In the genomic region with DNA sequence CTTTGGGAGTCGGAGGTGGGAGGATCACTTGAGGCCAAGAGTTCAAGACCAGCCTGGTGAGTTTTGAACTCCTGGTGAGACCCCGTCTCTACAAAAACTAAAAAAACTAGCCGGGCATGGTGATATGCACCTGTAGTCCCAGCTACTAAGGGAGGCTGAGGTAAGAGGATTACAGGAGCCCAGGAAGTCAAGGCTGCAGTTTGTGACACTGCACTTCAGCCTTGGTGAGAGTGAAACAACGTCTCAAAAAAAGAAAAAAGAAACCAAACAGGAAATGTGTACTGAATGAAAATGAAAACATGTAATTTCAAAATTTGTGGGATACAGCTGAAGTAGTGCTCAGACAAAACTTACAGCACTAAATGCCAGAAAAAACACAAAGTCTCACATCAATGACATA, we compare ENCODE assay signal across 13 cellular contexts. TPM values are rescaled to one million over a fixed set of nuclear protein-coding genes. Genes with fewer than 3 reads are reported as not detected.
A peak's percentile ranks its signal among the peaks of the same experiment; 100 is the strongest.
DNase-seq lines count a peak whose midpoint lies in the region; ATAC-seq and TF ChIP-seq lines count a peak whose summit lies in the region.
"Had no signal": no experiment of that assay in that cellular context is flagged by ENCODE, and none has a peak within 500 bp of the region (broad histone marks: within the 10 kb centered on the region; RNA-seq: fewer than 3 reads in every experiment).

No MANE protein-coding gene starts in this region.

- H3K9me3 Mint-ChIP-seq in activated T-helper 1 cell treated with anti-CD3 and anti-CD28 coated beads, Interleukin-12 subunit alpha, Interleukin-12 subunit beta, Interleukin-2, Interleukin-4 antibody, amounts not matched to agents 30 ng/mL and 10 ng/mL and 1 ng/mL, durations not matched to agents 14 hours and 24 hours and 36 hours, result no peaks in the 10 kb centered on the region

- H3K56ac ChIP-seq in mesendoderm (ENCODE audit: low read length), result no peak overlapping the region

- H3K9ac ChIP-seq in mesendoderm (ENCODE audit: low read length), result no peak overlapping the region

- no peak overlapping the region for H3K4me2 ChIP-seq in mesendoderm (ENCODE audit: low read length)

- H3K4ac ChIP-seq in mesendoderm (ENCODE audit: low read depth, low read length), result no peak overlapping the region

- H2BK5ac ChIP-seq in mesendoderm (ENCODE audit: low read length), result no peak overlapping the region

- DNase-seq in GM12865 (ENCODE audit: low read depth) (peak; percentile 83), AG20443 (ENCODE audit: low spot score) (no peak), SK-N-DZ (ENCODE audit: low spot score) (no peak), mesendoderm (no peak), NCI-H345 (lab: John Stamatoyannopoulos, UW) (no peak)
- peak; percentile 6 for DNase-seq in activated T-helper 1 cell treated with anti-CD3 and anti-CD28 coated beads, Interleukin-12 subunit alpha, Interleukin-12 subunit beta, Interleukin-2, Interleukin-4 antibody, amounts not matched to agents 30 ng/mL and 10 ng/mL and 1 ng/mL, durations not matched to agents 14 hours and 24 hours and 36 hours (ENCODE audit: low spot score)
- DNase-seq: NCI-H2227 treated with DMSO at 0.1 percent for 48 hours; stimulated activated naive CD4-positive, alpha-beta T cell; T1000 had no signal

- no peak overlapping the region for H4K5ac ChIP-seq in mesendoderm (ENCODE audit: low read length)

- no CpG with 5 or more reads among the region's 4 CpGs for WGBS in mesendoderm (ENCODE audit: extremely low coverage, insufficient coverage, low lambda C conversion rate)

- peaks cover 48% of the 10 kb centered on the region for H3K4me1 Mint-ChIP-seq in activated T-helper 1 cell treated with anti-CD3 and anti-CD28 coated beads, Interleukin-12 subunit alpha, Interleukin-12 subunit beta, Interleukin-2, Interleukin-4 antibody, amounts not matched to agents 30 ng/mL and 10 ng/mL and 1 ng/mL, durations not matched to agents 14 hours and 24 hours and 36 hours (ENCODE audit: low read depth)

- H3K4me3 ChIP-seq in GM12865 (ENCODE audit: low read depth, low read length) (peak overlapping the region; percentile 39), mesendoderm (ENCODE audit: low read length) (no peak overlapping the region)
- H3K4me3 ChIP-seq: ascending aorta had no signal

- peaks cover 4% of the 10 kb centered on the region for H3K36me3 Mint-ChIP-seq in activated T-helper 1 cell treated with anti-CD3 and anti-CD28 coated beads, Interleukin-12 subunit alpha, Interleukin-12 subunit beta, Interleukin-2, Interleukin-4 antibody, amounts not matched to agents 30 ng/mL and 10 ng/mL and 1 ng/mL, durations not matched to agents 14 hours and 24 hours and 36 hours (ENCODE audit: low read depth)

- peak overlapping the region; percentile 53 for H3K27ac Mint-ChIP-seq in activated T-helper 1 cell treated with anti-CD3 and anti-CD28 coated beads, Interleukin-12 subunit alpha, Interleukin-12 subunit beta, Interleukin-2, Interleukin-4 antibody, amounts not matched to agents 30 ng/mL and 10 ng/mL and 1 ng/mL, durations not matched to agents 14 hours and 24 hours and 36 hours

- no peak overlapping the region for H3K23ac ChIP-seq in mesendoderm (ENCODE audit: low read length)

- no peak overlapping the region for H2BK120ac ChIP-seq in mesendoderm (ENCODE audit: low read depth, low read length)

- no peaks in the 10 kb centered on the region for H3K36me3 ChIP-seq in mesendoderm (ENCODE audit: control insufficient read depth, insufficient read depth, low read length)
- H3K36me3 ChIP-seq: ascending aorta had no signal

- no peaks in the 10 kb centered on the region for H3K27me3 Mint-ChIP-seq in activated T-helper 1 cell treated with anti-CD3 and anti-CD28 coated beads, Interleukin-12 subunit alpha, Interleukin-12 subunit beta, Interleukin-2, Interleukin-4 antibody, amounts not matched to agents 30 ng/mL and 10 ng/mL and 1 ng/mL, durations not matched to agents 14 hours and 24 hours and 36 hours (ENCODE audit: insufficient read depth)

- intact Hi-C loops in activated T-helper 1 cell treated with anti-CD3 and anti-CD28 coated beads, Interleukin-12 subunit alpha, Interleukin-12 subunit beta, Interleukin-2, Interleukin-4 antibody, amounts not matched to agents 30 ng/mL and 10 ng/mL and 1 ng/mL, durations not matched to agents 14 hours and 24 hours and 36 hours (cut with micrococcal nuclease), result loop anchor here (1.0 to 10.0 kb wide), 4 partner anchors 8 to 424 kb away; a partner anchor contains a TSS

- no peak overlapping the region for H3K18ac ChIP-seq in mesendoderm (ENCODE audit: low read length)

- H2AK5ac ChIP-seq in mesendoderm (ENCODE audit: low read length), result no peak overlapping the region

- H3K27me3 ChIP-seq in mesendoderm (ENCODE audit: insufficient read depth, low read length, poor library complexity), result no peaks in the 10 kb centered on the region
- H3K27me3 ChIP-seq: ascending aorta had no signal

- H2BK15ac ChIP-seq in mesendoderm (replicated peaks; ENCODE audit: low read depth), result no peak overlapping the region

- peaks cover 3% of the 10 kb centered on the region for H3K79me1 ChIP-seq in mesendoderm (ENCODE audit: low read length)

- TF ChIP-seq CTCF in GM12865 (IDR thresholded peaks at IDR 0.05; ENCODE audit: insufficient read depth, low read depth, low read length, missing control alignments), result no peak

- ATAC-seq in GM19463 (IDR thresholded peaks at IDR 0.05; ENCODE audit: unreplicated experiment) (peak; percentile 59), HG03064 (IDR thresholded peaks at IDR 0.05; ENCODE audit: low read depth, unreplicated experiment) (peak; percentile 56)

- H3K79me2 ChIP-seq in mesendoderm (ENCODE audit: control insufficient read depth, insufficient read depth, low read length), result peaks cover 82% of the 10 kb centered on the region

- no peak overlapping the region for H4K8ac ChIP-seq in mesendoderm (ENCODE audit: low read depth, low read length)

- H3K4me1 ChIP-seq in mesendoderm (ENCODE audit: control insufficient read depth, low read depth, low read length), result no peaks in the 10 kb centered on the region

- no peak overlapping the region for H3K27ac ChIP-seq in mesendoderm (ENCODE audit: low read depth, low read length)
- H3K27ac ChIP-seq: ascending aorta, HL-60 had no signal

- H3K4me3 Mint-ChIP-seq in activated T-helper 1 cell treated with anti-CD3 and anti-CD28 coated beads, Interleukin-12 subunit alpha, Interleukin-12 subunit beta, Interleukin-2, Interleukin-4 antibody, amounts not matched to agents 30 ng/mL and 10 ng/mL and 1 ng/mL, durations not matched to agents 14 hours and 24 hours and 36 hours, result peak overlapping the region; percentile 52

RNA-seq across cellular contexts. Expression of a gene that starts 7.6 kb away (rescaled TPM):
- 2.4 and 3.5 TPM in 2 replicates for total RNA-seq in activated T-helper 1 cell treated with anti-CD3 and anti-CD28 coated beads, Interleukin-12 subunit alpha, Interleukin-12 subunit beta, Interleukin-2, Interleukin-4 antibody, amounts not matched to agents 30 ng/mL and 10 ng/mL and 1 ng/mL, durations not matched to agents 14 hours and 24 hours and 36 hours
- 10.1 and 10.2 TPM in 2 replicates for polyA plus RNA-seq in SK-N-DZ (2014; cell fraction: cytosol; rRNA removed)
- 17.7 and 21.8 TPM in 2 replicates for polyA plus RNA-seq in SK-N-DZ (2014; cell fraction: nucleus; rRNA removed)
- 25.1 TPM for polyA plus RNA-seq in mesendoderm (2013, experiment 1 of 2)
- polyA plus RNA-seq in mesendoderm (2013, experiment 2 of 2), result 25.2 TPM

Comparison
In these comparisons a context has a peak if more than half of its experiments do, and no peak if none do; other contexts are left out.
1. DNase-seq: peak in GM12865 (single experiment) and activated T-helper 1 cell treated with anti-CD3 and anti-CD28 coated beads, Interleukin-12 subunit alpha, Interleukin-12 subunit beta, Interleukin-2, Interleukin-4 antibody, amounts not matched to agents 30 ng/mL and 10 ng/mL and 1 ng/mL, durations not matched to agents 14 hours and 24 hours and 36 hours (single experiment); none in AG20443 (single experiment), SK-N-DZ (single experiment), mesendoderm (single experiment) and NCI-H345 (single experiment).